ENCODE assay signal across 7 cellular contexts in genomic region chr12:9335867-9336266, GRCh38.
"Had no signal": no experiment of that assay in that cellular context is flagged by ENCODE, and none has a peak within 500 bp of the region (broad histone marks: within the 10 kb centered on the region; RNA-seq: fewer than 3 reads in every experiment).

No MANE protein-coding gene starts in this region.

- ATAC-seq: K562 had no signal

- H3K9ac ChIP-seq: GM23248 had no signal

- H3K27ac Mint-ChIP-seq: H9 had no signal

- H3K4me3 Mint-ChIP-seq: H9 had no signal

- H3K27ac ChIP-seq: GM23248 had no signal

- DNase-seq: GM23248, GOT3, H9, HCEC 1CT, IMR-90, KG1 had no signal

- H3K4me3 ChIP-seq: GM23248, K562 had no signal
